Comparison of ENCODE assay signal across 12 cellular contexts in the genomic region with DNA sequence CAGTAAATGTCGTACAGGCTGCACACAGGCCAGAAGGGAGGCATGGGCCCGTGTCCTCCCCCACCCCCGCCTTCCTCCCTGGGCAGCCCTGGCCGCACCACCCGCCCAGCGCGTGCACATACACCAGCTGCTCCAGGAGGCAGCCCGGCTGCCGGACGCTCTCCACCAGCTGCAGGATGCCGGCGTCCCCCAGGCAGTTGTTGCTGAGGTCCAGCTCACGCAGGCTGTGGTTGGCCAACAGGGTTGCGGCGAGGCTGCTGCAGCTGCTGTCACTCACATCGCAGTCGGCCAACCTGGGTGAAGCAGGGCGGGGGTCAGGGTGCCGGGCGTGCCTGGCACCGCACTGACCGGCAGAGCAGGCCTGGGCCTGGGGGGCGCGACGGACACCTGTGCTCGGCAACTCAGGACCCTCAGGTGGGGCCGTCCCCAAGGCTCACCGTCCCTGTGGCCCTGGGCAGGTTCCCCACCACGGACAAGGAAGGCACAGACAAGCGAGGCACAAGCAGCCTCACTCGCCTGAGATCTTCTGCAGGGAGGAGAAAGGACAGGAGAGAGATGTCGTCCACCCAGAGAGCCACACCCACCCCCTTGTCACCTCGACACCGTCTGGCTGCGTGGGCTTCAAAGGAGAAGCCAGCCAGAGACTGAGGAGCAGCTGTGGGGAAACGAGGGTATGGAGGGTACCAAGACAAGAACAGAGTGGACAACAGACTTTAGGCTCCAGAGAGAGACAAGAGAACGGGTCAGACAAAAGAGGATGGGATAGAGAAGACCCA. TPM values are rescaled to one million over a fixed set of nuclear protein-coding genes. Genes with fewer than 3 reads are reported as not detected.
A peak's percentile ranks its signal among the peaks of the same experiment; 100 is the strongest.
DNase-seq lines count a peak whose midpoint lies in the region; ATAC-seq and TF ChIP-seq lines count a peak whose summit lies in the region.
"Had no signal": no experiment of that assay in that cellular context is flagged by ENCODE, and none has a peak within 500 bp of the region (broad histone marks: within the 10 kb centered on the region; RNA-seq: fewer than 3 reads in every experiment).

No MANE protein-coding gene starts in this region.

- peaks cover 51% of the 10 kb centered on the region for H3K36me3 Mint-ChIP-seq in brain

- TF ChIP-seq POLR2A in sigmoid colon (IDR thresholded peaks at IDR 0.05) = no peak

- intact Hi-C loops in right cardiac atrium (cut with DNase I) = no loop called here
- intact Hi-C loops in heart right ventricle (cut with DNase I) = loop anchor here in 1 of 10 donors (5.0 kb wide), 1 partner anchor 43 kb away; the partner anchor contains the start of gene PTDSS2
- intact Hi-C loops in sigmoid colon (cut with DNase I) = no loop called here

- H3K9me3 Mint-ChIP-seq in brain = no peaks in the 10 kb centered on the region
- H3K9me3 Mint-ChIP-seq: IgD-negative memory B cell had no signal

- H3K27ac ChIP-seq in right cardiac atrium (ENCODE audit: low read length) = no peak overlapping the region
- H3K27ac ChIP-seq in heart right ventricle = peak overlapping the region in 1 of 10 donors; percentile 48
- H3K27ac ChIP-seq in sigmoid colon = no peak overlapping the region

- H3K27me3 ChIP-seq in right cardiac atrium (ENCODE audit: control insufficient read depth, insufficient read depth) = no peaks in the 10 kb centered on the region
- H3K27me3 ChIP-seq in heart right ventricle = no peaks in the 10 kb centered on the region
- no peaks in the 10 kb centered on the region for H3K27me3 ChIP-seq in sigmoid colon

- H3K27me3 Mint-ChIP-seq in brain = peaks cover 4% of the 10 kb centered on the region
- H3K27me3 Mint-ChIP-seq: IgD-negative memory B cell had no signal

- TF ChIP-seq CTCF in heart right ventricle (IDR thresholded peaks at IDR 0.05) (no peak), brain (conservative IDR thresholded peaks at IDR 0.05) (no peak), sigmoid colon (IDR thresholded peaks at IDR 0.05) (no peak)

- H3K4me3 Mint-ChIP-seq in brain = no peak overlapping the region
- H3K4me3 Mint-ChIP-seq: IgD-negative memory B cell had no signal

- H3K4me1 Mint-ChIP-seq in brain = no peaks in the 10 kb centered on the region

- TF ChIP-seq EP300 in sigmoid colon (IDR thresholded peaks at IDR 0.05) = no peak

- H3K4me1 ChIP-seq in right cardiac atrium (ENCODE audit: control insufficient read depth, insufficient read depth, low read length) (no peaks in the 10 kb centered on the region), heart right ventricle (peaks cover 2 to 38% (median 14%) of the 10 kb centered on the region in 9 donors), sigmoid colon (no peaks in the 10 kb centered on the region)

- ATAC-seq in right cardiac atrium = no peak
- no peak for ATAC-seq in heart right ventricle
- ATAC-seq in HG03139 (IDR thresholded peaks at IDR 0.05; ENCODE audit: unreplicated experiment) = no peak

- H3K4me3 ChIP-seq in right cardiac atrium (ENCODE audit: low read length) = no peak overlapping the region
- no peak overlapping the region for H3K4me3 ChIP-seq in heart right ventricle
- H3K4me3 ChIP-seq in sigmoid colon = no peak overlapping the region

- WGBS in right cardiac atrium = 79% methylated on average over 37 of the region's 37 CpGs
- 84 to 85% methylated on average over 37 of the region's 37 CpGs for WGBS in heart right ventricle, 2 donors
- WGBS in sigmoid colon, 2 donors = 90% methylated on average over 37 of the region's 37 CpGs

- H3K36me3 ChIP-seq in heart right ventricle (peaks cover 0 to 94% (median 54%) of the 10 kb centered on the region in 9 donors), sigmoid colon (peaks cover 43 to 86% (median 58%) of the 10 kb centered on the region in 4 donors)

- DNase-seq in right cardiac atrium (peak in 2 of 3 donors; percentile 55 to 62), heart right ventricle (no peak), myocyte (ENCODE audit: low read depth) (peak; percentile 97), NCI-H1417 (lab: John Stamatoyannopoulos, UW) (no peak), germinal center (ENCODE audit: low spot score) (no peak), sigmoid colon (no peak)
- DNase-seq: NCI-H1694 treated with DMSO at 0.1 percent for 48 hours, NCI-H748 treated with DMSO at 0.1 percent for 48 hours had no signal

- peak overlapping the region in 4 of 5 experiments; percentile 44 to 88 (median 70) for H3K27ac Mint-ChIP-seq in brain

- H3K9me3 ChIP-seq in right cardiac atrium (ENCODE audit: control insufficient read depth, low read length) (no peaks in the 10 kb centered on the region), heart right ventricle (no peaks in the 10 kb centered on the region), sigmoid colon (no peaks in the 10 kb centered on the region)

RNA-seq across cellular contexts. Expression of gene RNH1, which starts 12.1 kb away (rescaled TPM):
- total RNA-seq in right cardiac atrium = 100 to 1,000 TPM; 188 to 203 (median 195) TPM
- 162 TPM for polyA plus RNA-seq in right cardiac atrium
- total RNA-seq in heart right ventricle = 100 to 1,000 TPM; 118 to 221 (median 153) TPM
- polyA plus RNA-seq in heart right ventricle = 100 to 1,000 TPM in 1 of 2 donors, 10 to 100 TPM in 1; 37.4 to 189 TPM
- polyA plus RNA-seq in brain (ENCODE audit: insufficient read depth, low read depth, low replicate concordance) = 142 TPM
- 419 and 464 TPM in 2 replicates for total RNA-seq in myocyte
- 267 TPM for polyA plus RNA-seq in myocyte (2012)
- total RNA-seq in sigmoid colon = 100 to 1,000 TPM; 150 to 210 (median 160) TPM
- 100 to 1,000 TPM; 101 to 126 (median 108) TPM for polyA plus RNA-seq in sigmoid colon

RNA-seq across cellular contexts. Expression of gene HRAS, which starts 40.4 kb away (rescaled TPM):
- total RNA-seq in right cardiac atrium (10 to 100 TPM; 45.7 to 60.4 (median 49.3) TPM), heart right ventricle (10 to 100 TPM; 44.7 to 61.1 (median 54.5) TPM), myocyte (37.9 and 66.0 TPM in 2 replicates), sigmoid colon (10 to 100 TPM; 27.8 to 59.3 (median 32.8) TPM)
- polyA plus RNA-seq in right cardiac atrium (64.4 TPM), heart right ventricle (100 to 1,000 TPM; 107 to 132 TPM), brain (ENCODE audit: insufficient read depth, low read depth, low replicate concordance) (127 TPM), sigmoid colon (10 to 100 TPM; 44.6 to 76.1 (median 66.1) TPM)
- 124 TPM for polyA plus RNA-seq in myocyte (2012)

RNA-seq across cellular contexts. Expression of gene LRRC56, which starts 42.4 kb away (rescaled TPM):
- total RNA-seq in right cardiac atrium (under 1 TPM; 0.36 to 0.59 (median 0.43) TPM), heart right ventricle (under 1 TPM in 8 of 10 donors, not detected in 2; 0.13 to 0.49 (median 0.19) TPM), myocyte (1.3 and 2.3 TPM in 2 replicates), sigmoid colon (under 1 TPM in 1 of 4 donors, not detected in 3; 0.14 TPM)
- polyA plus RNA-seq in right cardiac atrium (0.48 TPM), heart right ventricle (under 1 TPM; 0.26 to 0.37 TPM), brain (ENCODE audit: insufficient read depth, low read depth, low replicate concordance) (5.4 TPM), sigmoid colon (1 to 10 TPM; 2.4 to 5.9 (median 5.8) TPM)
- 1.8 TPM for polyA plus RNA-seq in myocyte (2012)

RNA-seq across cellular contexts. Expression of gene PTDSS2, which starts 44.9 kb away (rescaled TPM):
- 10 to 100 TPM; 30.2 to 33.3 (median 30.9) TPM for total RNA-seq in right cardiac atrium
- polyA plus RNA-seq in right cardiac atrium = 30.7 TPM
- total RNA-seq in heart right ventricle = 10 to 100 TPM; 16.7 to 37.9 (median 24.8) TPM
- 10 to 100 TPM; 31.4 to 55.5 TPM for polyA plus RNA-seq in heart right ventricle
- polyA plus RNA-seq in brain (ENCODE audit: insufficient read depth, low read depth, low replicate concordance) = 20.6 TPM
- total RNA-seq in myocyte = 78.1 and 110 TPM in 2 replicates
- 46.3 TPM for polyA plus RNA-seq in myocyte (2012)
- total RNA-seq in sigmoid colon = 10 to 100 TPM; 30.1 to 76.2 (median 44.6) TPM
- 10 to 100 TPM in 1 of 3 donors, 1 to 10 TPM in 2; 4.8 to 29.0 (median 6.5) TPM for polyA plus RNA-seq in sigmoid colon

RNA-seq across cellular contexts. Expression of gene ANO9, which starts 53.1 kb away (rescaled TPM):
- total RNA-seq in right cardiac atrium (under 1 TPM; 0.14 to 0.46 (median 0.20) TPM), heart right ventricle (1 to 10 TPM in 1 of 10 donors, under 1 TPM in 5, not detected in 4; 0.05 to 2.3 (median 0.19) TPM), myocyte (0.42 and 0.94 TPM in 2 replicates), sigmoid colon (1 to 10 TPM in 1 of 4 donors, under 1 TPM in 3; 0.14 to 2.5 (median 0.26) TPM)
- polyA plus RNA-seq in right cardiac atrium (0.20 TPM), heart right ventricle (under 1 TPM; 0.13 to 0.37 TPM), brain (ENCODE audit: insufficient read depth, low read depth, low replicate concordance) (1.6 TPM), sigmoid colon (100 to 1,000 TPM in 1 of 3 donors, 1 to 10 TPM in 2; 4.2 to 123 (median 6.5) TPM)
- not detected for polyA plus RNA-seq in myocyte (2012)
- polyA plus RNA-seq: neural cell had no signal

Comparison
In these comparisons a context has a peak if more than half of its experiments do, and no peak if none do; other contexts are left out.
1. DNase-seq: peak in right cardiac atrium (2 of 3) and myocyte (single experiment); none in heart right ventricle (0 of 2), NCI-H1417 (0 of 3), germinal center (single experiment) and sigmoid colon (single experiment).